In the genomic region with DNA sequence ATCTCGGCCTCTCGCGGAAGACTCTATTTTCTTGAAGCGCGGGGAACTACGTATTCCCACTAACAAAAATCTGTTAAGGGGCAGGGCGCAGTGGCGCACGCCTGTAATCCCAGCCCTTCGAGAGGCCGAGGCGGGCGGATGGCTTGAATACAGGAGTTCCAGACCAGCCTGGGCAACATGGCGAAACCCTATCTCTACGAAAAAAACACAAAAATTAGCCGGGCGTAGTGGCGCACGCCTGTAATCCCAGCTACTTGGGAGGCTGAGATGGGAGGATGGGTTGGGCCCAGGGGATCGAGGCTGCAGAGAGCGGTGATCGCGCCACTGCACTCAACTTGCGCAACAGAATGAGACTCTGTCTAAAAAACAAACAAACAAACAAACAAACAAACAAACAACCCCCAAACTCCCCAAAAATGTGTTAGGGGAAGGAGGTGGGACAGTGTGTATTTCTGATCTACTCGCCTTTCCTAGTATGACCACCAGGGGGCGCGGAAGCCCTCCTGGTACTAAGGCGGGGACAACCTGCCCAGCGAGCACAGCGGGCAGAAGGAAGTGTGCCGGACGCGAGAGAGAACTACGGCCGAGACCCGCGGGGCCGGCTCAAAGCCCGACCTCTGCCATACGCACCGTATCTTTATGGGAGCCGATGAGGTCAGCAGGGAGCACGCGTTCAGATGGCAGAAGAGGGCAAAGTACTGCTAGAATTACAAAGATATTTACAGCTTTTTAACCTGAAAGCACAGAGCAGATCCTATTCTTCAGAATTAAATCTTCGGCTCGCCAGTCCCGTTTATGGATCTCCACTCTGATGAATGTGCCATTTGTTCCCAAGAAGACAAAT, we compare ENCODE assay signal across 1 cellular context.
A peak's percentile ranks its signal among the peaks of the same experiment; 100 is the strongest.
TF ChIP-seq lines count a peak whose summit lies in the region.

No MANE protein-coding gene starts in this region.

TF ChIP-seq in HEK293, 187 proteins besides CTCF, POLR2A, EP300 and RAD21 (continued from another document and continues in another):
- TF ChIP-seq, protein P1, sequence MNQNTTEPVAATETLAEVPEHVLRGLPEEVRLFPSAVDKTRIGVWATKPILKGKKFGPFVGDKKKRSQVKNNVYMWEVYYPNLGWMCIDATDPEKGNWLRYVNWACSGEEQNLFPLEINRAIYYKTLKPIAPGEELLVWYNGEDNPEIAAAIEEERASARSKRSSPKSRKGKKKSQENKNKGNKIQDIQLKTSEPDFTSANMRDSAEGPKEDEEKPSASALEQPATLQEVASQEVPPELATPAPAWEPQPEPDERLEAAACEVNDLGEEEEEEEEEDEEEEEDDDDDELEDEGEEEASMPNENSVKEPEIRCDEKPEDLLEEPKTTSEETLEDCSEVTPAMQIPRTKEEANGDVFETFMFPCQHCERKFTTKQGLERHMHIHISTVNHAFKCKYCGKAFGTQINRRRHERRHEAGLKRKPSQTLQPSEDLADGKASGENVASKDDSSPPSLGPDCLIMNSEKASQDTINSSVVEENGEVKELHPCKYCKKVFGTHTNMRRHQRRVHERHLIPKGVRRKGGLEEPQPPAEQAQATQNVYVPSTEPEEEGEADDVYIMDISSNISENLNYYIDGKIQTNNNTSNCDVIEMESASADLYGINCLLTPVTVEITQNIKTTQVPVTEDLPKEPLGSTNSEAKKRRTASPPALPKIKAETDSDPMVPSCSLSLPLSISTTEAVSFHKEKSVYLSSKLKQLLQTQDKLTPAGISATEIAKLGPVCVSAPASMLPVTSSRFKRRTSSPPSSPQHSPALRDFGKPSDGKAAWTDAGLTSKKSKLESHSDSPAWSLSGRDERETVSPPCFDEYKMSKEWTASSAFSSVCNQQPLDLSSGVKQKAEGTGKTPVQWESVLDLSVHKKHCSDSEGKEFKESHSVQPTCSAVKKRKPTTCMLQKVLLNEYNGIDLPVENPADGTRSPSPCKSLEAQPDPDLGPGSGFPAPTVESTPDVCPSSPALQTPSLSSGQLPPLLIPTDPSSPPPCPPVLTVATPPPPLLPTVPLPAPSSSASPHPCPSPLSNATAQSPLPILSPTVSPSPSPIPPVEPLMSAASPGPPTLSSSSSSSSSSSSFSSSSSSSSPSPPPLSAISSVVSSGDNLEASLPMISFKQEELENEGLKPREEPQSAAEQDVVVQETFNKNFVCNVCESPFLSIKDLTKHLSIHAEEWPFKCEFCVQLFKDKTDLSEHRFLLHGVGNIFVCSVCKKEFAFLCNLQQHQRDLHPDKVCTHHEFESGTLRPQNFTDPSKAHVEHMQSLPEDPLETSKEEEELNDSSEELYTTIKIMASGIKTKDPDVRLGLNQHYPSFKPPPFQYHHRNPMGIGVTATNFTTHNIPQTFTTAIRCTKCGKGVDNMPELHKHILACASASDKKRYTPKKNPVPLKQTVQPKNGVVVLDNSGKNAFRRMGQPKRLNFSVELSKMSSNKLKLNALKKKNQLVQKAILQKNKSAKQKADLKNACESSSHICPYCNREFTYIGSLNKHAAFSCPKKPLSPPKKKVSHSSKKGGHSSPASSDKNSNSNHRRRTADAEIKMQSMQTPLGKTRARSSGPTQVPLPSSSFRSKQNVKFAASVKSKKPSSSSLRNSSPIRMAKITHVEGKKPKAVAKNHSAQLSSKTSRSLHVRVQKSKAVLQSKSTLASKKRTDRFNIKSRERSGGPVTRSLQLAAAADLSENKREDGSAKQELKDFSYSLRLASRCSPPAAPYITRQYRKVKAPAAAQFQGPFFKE (tag by site-specific recombination; IDR thresholded peaks at IDR 0.05; ENCODE audit: borderline replicate concordance) = no peak
- TF ChIP-seq ZNF169 (tag by site-specific recombination; IDR thresholded peaks at IDR 0.05) (no peak), TCF7L2 (IDR thresholded peaks at IDR 0.05; ENCODE audit: borderline replicate concordance, low read depth, low read length) (no peak), TRIM28 (IDR thresholded peaks at IDR 0.05; ENCODE audit: borderline replicate concordance, low read length) (0 out of 2 replicates have a peak, but pooled peaks have one; percentile 20), ZNF747 (tag by site-specific recombination; IDR thresholded peaks at IDR 0.05) (no peak), ZFP37 (tag by site-specific recombination; IDR thresholded peaks at IDR 0.05) (peak; percentile 47; the same call in 1 of the 2 replicates), ZFP69B (tag by site-specific recombination; IDR thresholded peaks at IDR 0.05) (peak; percentile 29; the same call in 1 of the 2 replicates), ZNF600 (tag by site-specific recombination; IDR thresholded peaks at IDR 0.05) (no peak), ZNF544 (tag by site-specific recombination; IDR thresholded peaks at IDR 0.05) (no peak), ZNF629 (tag by site-specific recombination; IDR thresholded peaks at IDR 0.05) (peak; percentile 56), ZNF561 (tag by site-specific recombination; IDR thresholded peaks at IDR 0.05; ENCODE audit: borderline replicate concordance) (peak; percentile 51; the same call in 1 of the 2 replicates), MZF1 (tag by site-specific recombination; IDR thresholded peaks at IDR 0.05; ENCODE audit: borderline replicate concordance) (no peak), GLI4 (tag by site-specific recombination; IDR thresholded peaks at IDR 0.05) (no peak), ZBTB21 (tag by site-specific recombination; IDR thresholded peaks at IDR 0.05) (peak; percentile 41; the same call in 1 of the 2 replicates), ZNF2 (tag by site-specific recombination; IDR thresholded peaks at IDR 0.05) (peak; percentile 76), ZFP41 (tag by site-specific recombination; IDR thresholded peaks at IDR 0.05; ENCODE audit: borderline replicate concordance) (no peak), KLF8 (tag by site-specific recombination; IDR thresholded peaks at IDR 0.05) (peak; percentile 64; the same call in 1 of the 2 replicates), ZNF335 (tag by site-specific recombination; conservative IDR thresholded peaks at IDR 0.05) (peak; percentile 76), ZNF223 (tag by site-specific recombination; IDR thresholded peaks at IDR 0.05) (no peak), ZNF292 (tag by site-specific recombination; IDR thresholded peaks at IDR 0.05; ENCODE audit: borderline replicate concordance, low read depth) (no peak), ZNF558 (tag by site-specific recombination; IDR thresholded peaks at IDR 0.05) (0 out of 2 replicates have a peak, but pooled peaks have one; percentile 15), ZNF596 (tag by site-specific recombination; IDR thresholded peaks at IDR 0.05) (0 out of 2 replicates have a peak, but pooled peaks have one; percentile 11), ZNF202 (tag by site-specific recombination; IDR thresholded peaks at IDR 0.05; ENCODE audit: borderline replicate concordance) (no peak), KLF7 (tag by site-specific recombination; IDR thresholded peaks at IDR 0.05; ENCODE audit: borderline replicate concordance) (0 out of 2 replicates have a peak, but pooled peaks have one; percentile 44)
- TF ChIP-seq, protein P2, sequence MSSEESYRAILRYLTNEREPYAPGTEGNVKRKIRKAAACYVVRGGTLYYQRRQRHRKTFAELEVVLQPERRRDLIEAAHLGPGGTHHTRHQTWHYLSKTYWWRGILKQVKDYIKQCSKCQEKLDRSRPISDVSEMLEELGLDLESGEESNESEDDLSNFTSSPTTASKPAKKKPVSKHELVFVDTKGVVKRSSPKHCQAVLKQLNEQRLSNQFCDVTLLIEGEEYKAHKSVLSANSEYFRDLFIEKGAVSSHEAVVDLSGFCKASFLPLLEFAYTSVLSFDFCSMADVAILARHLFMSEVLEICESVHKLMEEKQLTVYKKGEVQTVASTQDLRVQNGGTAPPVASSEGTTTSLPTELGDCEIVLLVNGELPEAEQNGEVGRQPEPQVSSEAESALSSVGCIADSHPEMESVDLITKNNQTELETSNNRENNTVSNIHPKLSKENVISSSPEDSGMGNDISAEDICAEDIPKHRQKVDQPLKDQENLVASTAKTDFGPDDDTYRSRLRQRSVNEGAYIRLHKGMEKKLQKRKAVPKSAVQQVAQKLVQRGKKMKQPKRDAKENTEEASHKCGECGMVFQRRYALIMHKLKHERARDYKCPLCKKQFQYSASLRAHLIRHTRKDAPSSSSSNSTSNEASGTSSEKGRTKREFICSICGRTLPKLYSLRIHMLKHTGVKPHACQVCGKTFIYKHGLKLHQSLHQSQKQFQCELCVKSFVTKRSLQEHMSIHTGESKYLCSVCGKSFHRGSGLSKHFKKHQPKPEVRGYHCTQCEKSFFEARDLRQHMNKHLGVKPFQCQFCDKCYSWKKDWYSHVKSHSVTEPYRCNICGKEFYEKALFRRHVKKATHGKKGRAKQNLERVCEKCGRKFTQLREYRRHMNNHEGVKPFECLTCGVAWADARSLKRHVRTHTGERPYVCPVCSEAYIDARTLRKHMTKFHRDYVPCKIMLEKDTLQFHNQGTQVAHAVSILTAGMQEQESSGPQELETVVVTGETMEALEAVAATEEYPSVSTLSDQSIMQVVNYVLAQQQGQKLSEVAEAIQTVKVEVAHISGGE (tag by site-specific recombination; conservative IDR thresholded peaks at IDR 0.05; ENCODE audit: low read depth) = peak; percentile 42
- TF ChIP-seq, protein P3, sequence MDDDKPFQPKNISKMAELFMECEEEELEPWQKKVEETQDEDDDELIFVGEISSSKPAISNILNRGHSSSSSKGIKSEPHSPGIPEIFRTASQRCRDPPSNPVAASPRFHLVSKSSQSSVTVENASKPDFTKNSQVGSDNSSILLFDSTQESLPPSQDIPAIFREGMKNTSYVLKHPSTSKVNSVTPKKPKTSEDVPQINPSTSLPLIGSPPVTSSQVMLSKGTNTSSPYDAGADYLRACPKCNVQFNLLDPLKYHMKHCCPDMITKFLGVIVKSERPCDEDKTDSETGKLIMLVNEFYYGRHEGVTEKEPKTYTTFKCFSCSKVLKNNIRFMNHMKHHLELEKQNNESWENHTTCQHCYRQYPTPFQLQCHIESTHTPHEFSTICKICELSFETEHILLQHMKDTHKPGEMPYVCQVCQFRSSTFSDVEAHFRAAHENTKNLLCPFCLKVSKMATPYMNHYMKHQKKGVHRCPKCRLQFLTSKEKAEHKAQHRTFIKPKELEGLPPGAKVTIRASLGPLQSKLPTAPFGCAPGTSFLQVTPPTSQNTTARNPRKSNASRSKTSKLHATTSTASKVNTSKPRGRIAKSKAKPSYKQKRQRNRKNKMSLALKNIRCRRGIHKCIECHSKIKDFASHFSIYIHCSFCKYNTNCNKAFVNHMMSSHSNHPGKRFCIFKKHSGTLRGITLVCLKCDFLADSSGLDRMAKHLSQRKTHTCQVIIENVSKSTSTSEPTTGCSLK (tag by site-specific recombination; IDR thresholded peaks at IDR 0.05) = no peak
- TF ChIP-seq, protein P4, sequence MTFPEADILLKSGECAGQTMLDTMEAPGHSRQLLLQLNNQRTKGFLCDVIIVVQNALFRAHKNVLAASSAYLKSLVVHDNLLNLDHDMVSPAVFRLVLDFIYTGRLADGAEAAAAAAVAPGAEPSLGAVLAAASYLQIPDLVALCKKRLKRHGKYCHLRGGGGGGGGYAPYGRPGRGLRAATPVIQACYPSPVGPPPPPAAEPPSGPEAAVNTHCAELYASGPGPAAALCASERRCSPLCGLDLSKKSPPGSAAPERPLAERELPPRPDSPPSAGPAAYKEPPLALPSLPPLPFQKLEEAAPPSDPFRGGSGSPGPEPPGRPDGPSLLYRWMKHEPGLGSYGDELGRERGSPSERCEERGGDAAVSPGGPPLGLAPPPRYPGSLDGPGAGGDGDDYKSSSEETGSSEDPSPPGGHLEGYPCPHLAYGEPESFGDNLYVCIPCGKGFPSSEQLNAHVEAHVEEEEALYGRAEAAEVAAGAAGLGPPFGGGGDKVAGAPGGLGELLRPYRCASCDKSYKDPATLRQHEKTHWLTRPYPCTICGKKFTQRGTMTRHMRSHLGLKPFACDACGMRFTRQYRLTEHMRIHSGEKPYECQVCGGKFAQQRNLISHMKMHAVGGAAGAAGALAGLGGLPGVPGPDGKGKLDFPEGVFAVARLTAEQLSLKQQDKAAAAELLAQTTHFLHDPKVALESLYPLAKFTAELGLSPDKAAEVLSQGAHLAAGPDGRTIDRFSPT (tag by site-specific recombination; IDR thresholded peaks at IDR 0.05) = peak; percentile 94
- TF ChIP-seq, protein P5, sequence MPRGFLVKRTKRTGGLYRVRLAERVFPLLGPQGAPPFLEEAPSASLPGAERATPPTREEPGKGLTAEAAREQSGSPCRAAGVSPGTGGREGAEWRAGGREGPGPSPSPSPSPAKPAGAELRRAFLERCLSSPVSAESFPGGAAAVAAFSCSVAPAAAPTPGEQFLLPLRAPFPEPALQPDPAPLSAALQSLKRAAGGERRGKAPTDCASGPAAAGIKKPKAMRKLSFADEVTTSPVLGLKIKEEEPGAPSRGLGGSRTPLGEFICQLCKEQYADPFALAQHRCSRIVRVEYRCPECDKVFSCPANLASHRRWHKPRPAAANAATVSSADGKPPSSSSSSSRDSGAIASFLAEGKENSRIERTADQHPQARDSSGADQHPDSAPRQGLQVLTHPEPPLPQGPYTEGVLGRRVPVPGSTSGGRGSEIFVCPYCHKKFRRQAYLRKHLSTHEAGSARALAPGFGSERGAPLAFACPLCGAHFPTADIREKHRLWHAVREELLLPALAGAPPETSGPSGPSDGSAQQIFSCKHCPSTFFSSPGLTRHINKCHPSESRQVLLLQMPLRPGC (tag by site-specific recombination; IDR thresholded peaks at IDR 0.05) = peak; percentile 88
- TF ChIP-seq, protein P6, sequence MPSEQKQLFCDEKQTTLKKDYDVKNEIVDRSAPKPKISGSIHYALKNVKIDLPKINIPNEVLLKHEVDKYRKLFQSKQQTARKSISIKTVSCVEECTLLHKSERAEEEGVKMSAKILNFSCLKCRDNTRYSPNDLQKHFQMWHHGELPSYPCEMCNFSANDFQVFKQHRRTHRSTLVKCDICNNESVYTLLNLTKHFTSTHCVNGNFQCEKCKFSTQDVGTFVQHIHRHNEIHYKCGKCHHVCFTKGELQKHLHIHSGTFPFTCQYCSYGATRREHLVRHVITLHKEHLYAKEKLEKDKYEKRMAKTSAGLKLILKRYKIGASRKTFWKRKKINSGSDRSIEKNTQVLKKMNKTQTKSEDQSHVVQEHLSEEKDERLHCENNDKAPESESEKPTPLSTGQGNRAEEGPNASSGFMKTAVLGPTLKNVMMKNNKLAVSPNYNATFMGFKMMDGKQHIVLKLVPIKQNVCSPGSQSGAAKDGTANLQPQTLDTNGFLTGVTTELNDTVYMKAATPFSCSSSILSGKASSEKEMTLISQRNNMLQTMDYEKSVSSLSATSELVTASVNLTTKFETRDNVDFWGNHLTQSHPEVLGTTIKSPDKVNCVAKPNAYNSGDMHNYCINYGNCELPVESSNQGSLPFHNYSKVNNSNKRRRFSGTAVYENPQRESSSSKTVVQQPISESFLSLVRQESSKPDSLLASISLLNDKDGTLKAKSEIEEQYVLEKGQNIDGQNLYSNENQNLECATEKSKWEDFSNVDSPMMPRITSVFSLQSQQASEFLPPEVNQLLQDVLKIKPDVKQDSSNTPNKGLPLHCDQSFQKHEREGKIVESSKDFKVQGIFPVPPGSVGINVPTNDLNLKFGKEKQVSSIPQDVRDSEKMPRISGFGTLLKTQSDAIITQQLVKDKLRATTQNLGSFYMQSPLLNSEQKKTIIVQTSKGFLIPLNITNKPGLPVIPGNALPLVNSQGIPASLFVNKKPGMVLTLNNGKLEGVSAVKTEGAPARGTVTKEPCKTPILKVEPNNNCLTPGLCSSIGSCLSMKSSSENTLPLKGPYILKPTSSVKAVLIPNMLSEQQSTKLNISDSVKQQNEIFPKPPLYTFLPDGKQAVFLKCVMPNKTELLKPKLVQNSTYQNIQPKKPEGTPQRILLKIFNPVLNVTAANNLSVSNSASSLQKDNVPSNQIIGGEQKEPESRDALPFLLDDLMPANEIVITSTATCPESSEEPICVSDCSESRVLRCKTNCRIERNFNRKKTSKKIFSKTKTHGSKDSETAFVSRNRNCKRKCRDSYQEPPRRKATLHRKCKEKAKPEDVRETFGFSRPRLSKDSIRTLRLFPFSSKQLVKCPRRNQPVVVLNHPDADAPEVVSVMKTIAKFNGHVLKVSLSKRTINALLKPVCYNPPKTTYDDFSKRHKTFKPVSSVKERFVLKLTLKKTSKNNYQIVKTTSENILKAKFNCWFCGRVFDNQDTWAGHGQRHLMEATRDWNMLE (tag by site-specific recombination; conservative IDR thresholded peaks at IDR 0.05; ENCODE audit: low read depth) = no peak
